Comparison of ENCODE assay signal across 27 cellular contexts in the genomic region with DNA sequence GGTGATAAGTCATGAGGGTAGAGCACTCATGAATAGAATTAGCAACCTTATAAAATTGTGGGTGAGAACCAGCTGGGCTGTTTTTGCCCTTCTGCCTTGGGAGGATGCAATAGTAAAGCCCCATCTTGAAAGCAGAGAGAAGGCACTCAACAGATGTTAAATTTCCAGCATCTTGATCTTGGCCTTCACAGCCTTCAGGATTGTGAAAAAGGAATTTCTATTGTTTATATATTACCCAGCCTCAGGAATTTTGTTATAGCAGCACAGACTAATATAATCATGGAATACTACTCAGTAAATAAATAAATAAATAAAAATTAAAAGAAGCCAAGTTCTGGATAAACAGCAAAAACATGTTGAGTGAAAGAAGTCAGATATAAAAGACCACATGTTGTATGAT.
"Had no signal": no experiment of that assay in that cellular context is flagged by ENCODE, and none has a peak within 500 bp of the region (broad histone marks: within the 10 kb centered on the region; RNA-seq: fewer than 3 reads in every experiment).

No MANE protein-coding gene starts in this region.

- H3K27me3 ChIP-seq: brain microvascular endothelial cell, esophagus muscularis mucosa had no signal

- H3K4me3 ChIP-seq: esophagus muscularis mucosa had no signal

- ATAC-seq: activated T-cell treated with anti-CD3 and anti-CD28 coated beads, Interleukin-2, amount 50 U/mL, for 4 hours; activated T-helper 17 cell treated with anti-CD3 and anti-CD28 coated beads, Interleukin-2, amount 50 U/mL, for 72 hours; effector memory CD8-positive, alpha-beta T cell; WTC11 had no signal

- DNase-seq: activated CD4-positive, alpha-beta memory T cell treated with anti-CD3 and anti-CD28 coated beads, Interleukin-2, amount 10 ng/mL, durations not matched to agents 7 days and 5 days; activated CD4-positive, alpha-beta T cell treated with anti-CD3 and anti-CD28 coated beads for 1 hour; activated CD4-positive, alpha-beta T cell treated with anti-CD3 and anti-CD28 coated beads for 4 hours; activated CD4-positive, alpha-beta T cell treated with anti-CD3 and anti-CD28 coated beads, Interleukin-2, amount 10 ng/mL, durations not matched to agents 7 days and 5 days; activated CD4-positive, alpha-beta T cell treated with anti-CD3 and anti-CD28 coated beads, Interleukin-2, amount 50 U/mL, for 4 hours; activated CD8-positive, alpha-beta memory T cell treated with anti-CD3 and anti-CD28 coated beads for 24 hours; activated effector memory CD4-positive, alpha-beta T cell treated with Interleukin-2 at 50 U/mL for 16 hours; activated gamma-delta T cell treated with Interleukin-2 at 50 U/mL for 16 hours; activated naive CD4-positive, alpha-beta T cell treated with anti-CD3 and anti-CD28 coated beads, Interleukin-2, amount 50 U/mL, for 16 hours; activated naive CD4-positive, alpha-beta T cell treated with Interleukin-2 at 50 U/mL for 16 hours; activated T-cell treated with anti-CD3 and anti-CD28 coated beads, Interleukin-2, amount 50 U/mL, for 4 hours; amniotic stem cell; anterior cingulate cortex; brain microvascular endothelial cell; cortex of kidney; dermis blood vessel endothelial cell; effector CD4-positive, alpha-beta T cell; effector memory CD8-positive, alpha-beta T cell; erythroblast; foreskin fibroblast; head of caudate nucleus; hippocampal formation; T-helper 2 cell had no signal

- H3K27ac ChIP-seq: brain microvascular endothelial cell, esophagus muscularis mucosa, VCaP had no signal

- H3K36me3 ChIP-seq: brain microvascular endothelial cell, esophagus muscularis mucosa had no signal

- H3K9me3 ChIP-seq: esophagus muscularis mucosa had no signal
